In genomic region chr6:6816716-6817115, GRCh38 we compare ENCODE assay signal across 22 cellular contexts.
A peak's percentile ranks its signal among the peaks of the same experiment; 100 is the strongest.
DNase-seq lines count a peak whose midpoint lies in the region; ATAC-seq, FAIRE-seq and TF ChIP-seq lines count a peak whose summit lies in the region.
"Had no signal": no experiment of that assay in that cellular context is flagged by ENCODE, and none has a peak within 500 bp of the region (broad histone marks: within the 10 kb centered on the region; RNA-seq: fewer than 3 reads in every experiment).

No MANE protein-coding gene starts in this region.

- no peaks in the 10 kb centered on the region for H3K36me3 Mint-ChIP-seq in stimulated activated naive B cell treated with anti-CD40 and anti-IgM and Interleukin-4, amounts not matched to agents 10 μg/mL and 1 μg/mL and 100 μg/mL, for 72 hours
- H3K36me3 Mint-ChIP-seq in HFFc6 (ENCODE audit: low read depth), result no peaks in the 10 kb centered on the region

- H3K27me3 ChIP-seq in HUES48 (ENCODE audit: control insufficient read depth, insufficient read depth, low read length) (no peaks in the 10 kb centered on the region), HAP-1 (ENCODE audit: low read depth) (no peaks in the 10 kb centered on the region)

- H3K9me3 ChIP-seq in HUES48 (ENCODE audit: control insufficient read depth, insufficient read depth, low read length) (no peaks in the 10 kb centered on the region), HAP-1 (no peaks in the 10 kb centered on the region)

- H3K27me3 Mint-ChIP-seq in stimulated activated naive B cell treated with anti-CD40 and anti-IgM and Interleukin-4, amounts not matched to agents 10 μg/mL and 1 μg/mL and 100 μg/mL, for 72 hours, result peaks cover 7 to 9% of the 10 kb centered on the region in 2 donors
- peaks cover 3% of the 10 kb centered on the region; the same call in 1 of the 2 replicates for H3K27me3 Mint-ChIP-seq in HFFc6 (ENCODE audit: insufficient read depth)

- peak; percentile 67 for ATAC-seq in HG02610 (IDR thresholded peaks at IDR 0.05; ENCODE audit: unreplicated experiment)
- peak; percentile 80 to 81 for ATAC-seq in stimulated activated naive B cell treated with anti-CD40 and anti-IgM and Interleukin-4, amounts not matched to agents 10 μg/mL and 1 μg/mL and 100 μg/mL, for 72 hours (replicated peaks)
- no peak for ATAC-seq in GM19351 (IDR thresholded peaks at IDR 0.05; ENCODE audit: unreplicated experiment)
- ATAC-seq: GM23338 had no signal

- peaks cover 17 to 40% of the 10 kb centered on the region in 2 donors for H3K4me1 Mint-ChIP-seq in stimulated activated naive B cell treated with anti-CD40 and anti-IgM and Interleukin-4, amounts not matched to agents 10 μg/mL and 1 μg/mL and 100 μg/mL, for 72 hours
- no peaks in the 10 kb centered on the region; the same call in 1 of the 2 replicates for H3K4me1 Mint-ChIP-seq in HFFc6 (ENCODE audit: low read depth)

- no peak for TF ChIP-seq CTCF in HFFc6 (IDR thresholded peaks at IDR 0.05)

- H3K4me3 ChIP-seq in HUES48 (ENCODE audit: low read depth, low read length) (no peak overlapping the region), HAP-1 (no peak overlapping the region)
- H3K4me3 ChIP-seq: GM23338 had no signal

- no peak overlapping the region for H3K27ac Mint-ChIP-seq in stimulated activated naive B cell treated with anti-CD40 and anti-IgM and Interleukin-4, amounts not matched to agents 10 μg/mL and 1 μg/mL and 100 μg/mL, for 72 hours
- no peak overlapping the region for H3K27ac Mint-ChIP-seq in HFFc6
- H3K27ac Mint-ChIP-seq: CD4-positive, alpha-beta T cell; T-helper 1 cell treated with Interleukin-12 subunit alpha and Interleukin-12 subunit beta and Interleukin-4 antibody, amounts not matched to agents 30 μg/mL and 1 μg/mL, for 36 hours had no signal

- H3K9me3 Mint-ChIP-seq in stimulated activated naive B cell treated with anti-CD40 and anti-IgM and Interleukin-4, amounts not matched to agents 10 μg/mL and 1 μg/mL and 100 μg/mL, for 72 hours, result no peaks in the 10 kb centered on the region
- peaks cover 16% of the 10 kb centered on the region for H3K9me3 Mint-ChIP-seq in HFFc6
- H3K9me3 Mint-ChIP-seq: CD4-positive, alpha-beta T cell; GM23338; T-helper 1 cell treated with Interleukin-12 subunit alpha and Interleukin-12 subunit beta and Interleukin-4 antibody, amounts not matched to agents 30 μg/mL and 1 μg/mL, for 36 hours had no signal

- peak; percentile 48 for FAIRE-seq in GM18507 (lab: Jason Lieb, UNC)

- peaks cover 25% of the 10 kb centered on the region for H3K4me1 ChIP-seq in HUES48 (ENCODE audit: control insufficient read depth, insufficient read depth, low read length)
- H3K4me1 ChIP-seq in HAP-1, result no peaks in the 10 kb centered on the region

- peak overlapping the region; percentile 21 for H3K27ac ChIP-seq in HUES48 (ENCODE audit: low read depth, low read length)

- no peak overlapping the region for H3K4me3 Mint-ChIP-seq in stimulated activated naive B cell treated with anti-CD40 and anti-IgM and Interleukin-4, amounts not matched to agents 10 μg/mL and 1 μg/mL and 100 μg/mL, for 72 hours
- no peak overlapping the region for H3K4me3 Mint-ChIP-seq in HFFc6
- H3K4me3 Mint-ChIP-seq: CD4-positive, alpha-beta T cell; GM23338; T-helper 1 cell treated with Interleukin-12 subunit alpha and Interleukin-12 subunit beta and Interleukin-4 antibody, amounts not matched to agents 30 μg/mL and 1 μg/mL, for 36 hours had no signal

- DNase-seq in GM18507 (ENCODE audit: extremely low spot score, insufficient read length, low read depth), result no peak
- no peak for DNase-seq in stimulated activated naive B cell treated with anti-CD40 and anti-IgM and Interleukin-4, amounts not matched to agents 10 μg/mL and 1 μg/mL and 100 μg/mL, for 72 hours
- no peak for DNase-seq in NCI-H2081 treated with DMSO at 0.1 percent for 48 hours (lab: John Stamatoyannopoulos, UW)
- DNase-seq in HAP-1 (ENCODE audit: low spot score in 2 of 2), result no peak
- DNase-seq in HFFc6, result no peak
- DNase-seq: CD4-positive, alpha-beta T cell; COR-L47; DMS79; HCEC 1CT; KG1; NCI-H1105 treated with DMSO at 0.1 percent for 48 hours; NCI-H2029 treated with DMSO at 0.1 percent for 48 hours; NCI-H2171; NCI-H526 treated with DMSO at 0.1 percent for 48 hours; OCI-M1; Right ventricle myocardium superior; T1000 had no signal

- H3K36me3 ChIP-seq in HUES48 (ENCODE audit: control insufficient read depth, insufficient read depth, low read length) (no peaks in the 10 kb centered on the region), HAP-1 (replicated peaks) (no peaks in the 10 kb centered on the region)

- H3K9ac ChIP-seq in HUES48 (ENCODE audit: low read depth, low read length), result no peak overlapping the region

- in situ Hi-C loops in HAP-1 (cut with MboI; ENCODE audit: low sequenced_read_pairs), result no loop called here
